ENCODE assay signal across 1 cellular context in genomic region chrX:24024819-24025740, GRCh38.
TF ChIP-seq lines count a peak whose summit lies in the region.

No MANE protein-coding gene starts in this region.

TF ChIP-seq in K562, 482 proteins besides CTCF, POLR2A, EP300 and RAD21 (continued from another document and continues in another):
- peak; percentile 49 to 95 (median 87) for TF ChIP-seq YY1 (IDR thresholded peaks at IDR 0.05; ENCODE audit: borderline replicate concordance in 1 of 3, control insufficient read depth in 1 of 3, extremely low read depth in 1 of 3, insufficient read depth in 3 of 3, insufficient read length in 1 of 3, insufficient replicate concordance in 2 of 3, low read depth in 1 of 3, low read length in 2 of 3)
- no peak for TF ChIP-seq DPF2 (IDR thresholded peaks at IDR 0.05)
- TF ChIP-seq JUND (IDR thresholded peaks at IDR 0.05; ENCODE audit: borderline replicate concordance, low read depth, low read length) = peak; percentile 29; the same call in 1 of the 2 replicates
- no peak; the same call in 2 of the 3 replicates for TF ChIP-seq JUND (tag; IDR thresholded peaks at IDR 0.05; ENCODE audit: borderline replicate concordance, low read depth, low read length)
- peak in 1 of 2 experiments; percentile 97; a peak in 2 of 4 replicates for TF ChIP-seq ZNF639 (CRISPR knock-in tag; conservative IDR thresholded peaks at IDR 0.05 in 1 of 2, IDR thresholded peaks at IDR 0.05 in 1 of 2)
- TF ChIP-seq KDM5B (IDR thresholded peaks at IDR 0.05; ENCODE audit: insufficient replicate concordance, low read depth, low read length) = peak; percentile 88
- no peak for TF ChIP-seq JUN (IDR thresholded peaks at IDR 0.05; ENCODE audit: borderline replicate concordance, low read depth, low read length)
- 0 out of 2 replicates have a peak, but pooled peaks have one; percentile 23 for TF ChIP-seq JUN (CRISPR knock-in tag; IDR thresholded peaks at IDR 0.05; ENCODE audit: borderline replicate concordance)
- no peak for TF ChIP-seq MCM3 (IDR thresholded peaks at IDR 0.05)
- TF ChIP-seq HMGN3 (IDR thresholded peaks at IDR 0.05; ENCODE audit: borderline replicate concordance, extremely low read depth, insufficient read length, low read depth, low read length) = peak; percentile 47
- peak; percentile 92 for TF ChIP-seq KAT7 (CRISPR knock-in tag; IDR thresholded peaks at IDR 0.05; ENCODE audit: borderline replicate concordance)
- no peak for TF ChIP-seq MEF2D (tag; conservative IDR thresholded peaks at IDR 0.05; ENCODE audit: low read depth)
- TF ChIP-seq ZNF830 (CRISPR knock-in tag; IDR thresholded peaks at IDR 0.05) = no peak
- TF ChIP-seq ZNF766 (CRISPR knock-in tag; conservative IDR thresholded peaks at IDR 0.05) = no peak
- peak; percentile 86 for TF ChIP-seq ELF1 (tag; IDR thresholded peaks at IDR 0.05)
- TF ChIP-seq CBX3 (IDR thresholded peaks at IDR 0.05; ENCODE audit: borderline replicate concordance in 1 of 2, low read length in 2 of 2) = 0 out of 3 replicates have a peak, but pooled peaks of 1 of the 2 experiments have one; percentile 14
- no peak for TF ChIP-seq ZNF512 (tag; IDR thresholded peaks at IDR 0.05)
- TF ChIP-seq, protein P1, sequence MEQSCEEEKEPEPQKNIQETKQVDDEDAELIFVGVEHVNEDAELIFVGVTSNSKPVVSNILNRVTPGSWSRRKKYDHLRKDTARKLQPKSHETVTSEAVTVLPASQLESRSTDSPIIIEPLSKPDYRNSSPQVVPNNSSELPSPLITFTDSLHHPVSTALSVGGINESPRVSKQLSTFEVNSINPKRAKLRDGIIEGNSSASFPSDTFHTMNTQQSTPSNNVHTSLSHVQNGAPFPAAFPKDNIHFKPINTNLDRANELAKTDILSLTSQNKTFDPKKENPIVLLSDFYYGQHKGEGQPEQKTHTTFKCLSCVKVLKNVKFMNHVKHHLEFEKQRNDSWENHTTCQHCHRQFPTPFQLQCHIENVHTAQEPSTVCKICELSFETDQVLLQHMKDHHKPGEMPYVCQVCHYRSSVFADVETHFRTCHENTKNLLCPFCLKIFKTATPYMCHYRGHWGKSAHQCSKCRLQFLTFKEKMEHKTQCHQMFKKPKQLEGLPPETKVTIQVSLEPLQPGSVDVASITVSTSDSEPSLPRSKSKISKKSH (CRISPR knock-in tag; IDR thresholded peaks at IDR 0.05) = no peak
- TF ChIP-seq PTBP1 (IDR thresholded peaks at IDR 0.05; ENCODE audit: low read depth, low read length) = 0 out of 2 replicates have a peak, but pooled peaks have one; percentile 33
- peak; percentile 19 for TF ChIP-seq SAP30 (IDR thresholded peaks at IDR 0.05; ENCODE audit: borderline replicate concordance, insufficient read depth, low read depth, low read length, poor library complexity, severe bottlenecking)
- TF ChIP-seq MAZ (CRISPR knock-in tag; conservative IDR thresholded peaks at IDR 0.05 in 1 of 2, IDR thresholded peaks at IDR 0.05 in 1 of 2) = peak; percentile 57 to 82
- TF ChIP-seq ZNF263 (CRISPR knock-in tag; IDR thresholded peaks at IDR 0.05; ENCODE audit: borderline replicate concordance) = peak; percentile 68; the same call in 1 of the 2 replicates
- TF ChIP-seq RBM14 (IDR thresholded peaks at IDR 0.05; ENCODE audit: borderline replicate concordance, insufficient read depth, low read depth, low read length) = 0 out of 2 replicates have a peak, but pooled peaks have one; percentile 33
- TF ChIP-seq, protein P2, sequence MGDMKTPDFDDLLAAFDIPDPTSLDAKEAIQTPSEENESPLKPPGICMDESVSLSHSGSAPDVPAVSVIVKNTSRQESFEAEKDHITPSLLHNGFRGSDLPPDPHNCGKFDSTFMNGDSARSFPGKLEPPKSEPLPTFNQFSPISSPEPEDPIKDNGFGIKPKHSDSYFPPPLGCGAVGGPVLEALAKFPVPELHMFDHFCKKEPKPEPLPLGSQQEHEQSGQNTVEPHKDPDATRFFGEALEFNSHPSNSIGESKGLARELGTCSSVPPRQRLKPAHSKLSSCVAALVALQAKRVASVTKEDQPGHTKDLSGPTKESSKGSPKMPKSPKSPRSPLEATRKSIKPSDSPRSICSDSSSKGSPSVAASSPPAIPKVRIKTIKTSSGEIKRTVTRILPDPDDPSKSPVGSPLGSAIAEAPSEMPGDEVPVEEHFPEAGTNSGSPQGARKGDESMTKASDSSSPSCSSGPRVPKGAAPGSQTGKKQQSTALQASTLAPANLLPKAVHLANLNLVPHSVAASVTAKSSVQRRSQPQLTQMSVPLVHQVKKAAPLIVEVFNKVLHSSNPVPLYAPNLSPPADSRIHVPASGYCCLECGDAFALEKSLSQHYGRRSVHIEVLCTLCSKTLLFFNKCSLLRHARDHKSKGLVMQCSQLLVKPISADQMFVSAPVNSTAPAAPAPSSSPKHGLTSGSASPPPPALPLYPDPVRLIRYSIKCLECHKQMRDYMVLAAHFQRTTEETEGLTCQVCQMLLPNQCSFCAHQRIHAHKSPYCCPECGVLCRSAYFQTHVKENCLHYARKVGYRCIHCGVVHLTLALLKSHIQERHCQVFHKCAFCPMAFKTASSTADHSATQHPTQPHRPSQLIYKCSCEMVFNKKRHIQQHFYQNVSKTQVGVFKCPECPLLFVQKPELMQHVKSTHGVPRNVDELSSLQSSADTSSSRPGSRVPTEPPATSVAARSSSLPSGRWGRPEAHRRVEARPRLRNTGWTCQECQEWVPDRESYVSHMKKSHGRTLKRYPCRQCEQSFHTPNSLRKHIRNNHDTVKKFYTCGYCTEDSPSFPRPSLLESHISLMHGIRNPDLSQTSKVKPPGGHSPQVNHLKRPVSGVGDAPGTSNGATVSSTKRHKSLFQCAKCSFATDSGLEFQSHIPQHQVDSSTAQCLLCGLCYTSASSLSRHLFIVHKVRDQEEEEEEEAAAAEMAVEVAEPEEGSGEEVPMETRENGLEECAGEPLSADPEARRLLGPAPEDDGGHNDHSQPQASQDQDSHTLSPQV (IDR thresholded peaks at IDR 0.05) = 0 out of 2 replicates have a peak, but pooled peaks have one; percentile 24
- peak; percentile 92 for TF ChIP-seq CREM (IDR thresholded peaks at IDR 0.05; ENCODE audit: low read depth)
- peak; percentile 63 for TF ChIP-seq CHD1 (IDR thresholded peaks at IDR 0.05; ENCODE audit: low read length)
- peak; percentile 99 for TF ChIP-seq RBM22 (IDR thresholded peaks at IDR 0.05; ENCODE audit: low read depth, low read length, poor library complexity, severe bottlenecking)
- peak; percentile 48 for TF ChIP-seq MAX (CRISPR knock-in tag; IDR thresholded peaks at IDR 0.05)
- peak; percentile 90 for TF ChIP-seq POLR2H (tag; IDR thresholded peaks at IDR 0.05; ENCODE audit: low read depth)
- TF ChIP-seq ZNF609 (CRISPR knock-in tag; IDR thresholded peaks at IDR 0.05; ENCODE audit: borderline replicate concordance) = no peak
- peak; percentile 77 for TF ChIP-seq NEUROD1 (IDR thresholded peaks at IDR 0.05; ENCODE audit: borderline replicate concordance, low read depth, low read length, partially characterized antibody)
- TF ChIP-seq ZNF384 (IDR thresholded peaks at IDR 0.05; ENCODE audit: low read depth, low read length) = no peak
- 0 out of 2 replicates have a peak, but pooled peaks have one; percentile 17 for TF ChIP-seq ATF1 (CRISPR knock-in tag; IDR thresholded peaks at IDR 0.05)
- no peak for TF ChIP-seq ATF1 (tag; IDR thresholded peaks at IDR 0.05)
- no peak for TF ChIP-seq EHMT2 (IDR thresholded peaks at IDR 0.05)
- 0 out of 2 replicates have a peak, but pooled peaks have one; percentile 35 for TF ChIP-seq CXXC5 (CRISPR knock-in tag; IDR thresholded peaks at IDR 0.05)
- peak; percentile 92 for TF ChIP-seq CCNT2 (IDR thresholded peaks at IDR 0.05; ENCODE audit: borderline replicate concordance, extremely low read depth, insufficient read length, low read depth, low read length)
- peak; percentile 43 for TF ChIP-seq NFIC (IDR thresholded peaks at IDR 0.05)
- TF ChIP-seq EGR1 (conservative IDR thresholded peaks at IDR 0.05) = peak; percentile 79
- TF ChIP-seq POLR2AphosphoS5 (IDR thresholded peaks at IDR 0.05; ENCODE audit: control insufficient read depth, insufficient read depth, low read depth, low read length) = peak; percentile 96
- peak; percentile 94 for TF ChIP-seq GABPA (tag; conservative IDR thresholded peaks at IDR 0.05; ENCODE audit: low read depth)
- TF ChIP-seq RBFOX2 (IDR thresholded peaks at IDR 0.05; ENCODE audit: low read depth, low read length) = peak; percentile 89
- TF ChIP-seq, protein P3, sequence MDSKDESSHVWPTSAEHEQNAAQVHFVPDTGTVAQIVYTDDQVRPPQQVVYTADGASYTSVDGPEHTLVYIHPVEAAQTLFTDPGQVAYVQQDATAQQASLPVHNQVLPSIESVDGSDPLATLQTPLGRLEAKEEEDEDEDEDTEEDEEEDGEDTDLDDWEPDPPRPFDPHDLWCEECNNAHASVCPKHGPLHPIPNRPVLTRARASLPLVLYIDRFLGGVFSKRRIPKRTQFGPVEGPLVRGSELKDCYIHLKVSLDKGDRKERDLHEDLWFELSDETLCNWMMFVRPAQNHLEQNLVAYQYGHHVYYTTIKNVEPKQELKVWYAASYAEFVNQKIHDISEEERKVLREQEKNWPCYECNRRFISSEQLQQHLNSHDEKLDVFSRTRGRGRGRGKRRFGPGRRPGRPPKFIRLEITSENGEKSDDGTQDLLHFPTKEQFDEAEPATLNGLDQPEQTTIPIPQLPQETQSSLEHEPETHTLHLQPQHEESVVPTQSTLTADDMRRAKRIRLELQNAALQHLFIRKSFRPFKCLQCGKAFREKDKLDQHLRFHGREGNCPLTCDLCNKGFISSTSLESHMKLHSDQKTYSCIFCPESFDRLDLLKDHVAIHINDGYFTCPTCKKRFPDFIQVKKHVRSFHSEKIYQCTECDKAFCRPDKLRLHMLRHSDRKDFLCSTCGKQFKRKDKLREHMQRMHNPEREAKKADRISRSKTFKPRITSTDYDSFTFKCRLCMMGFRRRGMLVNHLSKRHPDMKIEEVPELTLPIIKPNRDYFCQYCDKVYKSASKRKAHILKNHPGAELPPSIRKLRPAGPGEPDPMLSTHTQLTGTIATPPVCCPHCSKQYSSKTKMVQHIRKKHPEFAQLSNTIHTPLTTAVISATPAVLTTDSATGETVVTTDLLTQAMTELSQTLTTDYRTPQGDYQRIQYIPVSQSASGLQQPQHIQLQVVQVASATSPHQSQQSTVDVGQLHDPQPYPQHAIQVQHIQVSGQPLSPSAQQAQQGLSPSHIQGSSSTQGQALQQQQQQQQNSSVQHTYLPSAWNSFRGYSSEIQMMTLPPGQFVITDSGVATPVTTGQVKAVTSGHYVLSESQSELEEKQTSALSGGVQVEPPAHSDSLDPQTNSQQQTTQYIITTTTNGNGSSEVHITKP (IDR thresholded peaks at IDR 0.05; ENCODE audit: partially characterized antibody) = no peak
- no peak for TF ChIP-seq CCAR2 (IDR thresholded peaks at IDR 0.05; ENCODE audit: low read depth, low read length)
- TF ChIP-seq PHF8 (IDR thresholded peaks at IDR 0.05; ENCODE audit: borderline replicate concordance, low read length) = peak; percentile 47; the same call in 1 of the 2 replicates
